ENCODE assay signal across 28 cellular contexts in genomic region chr1:36994863-36995262, GRCh38. TPM values are rescaled to one million over a fixed set of nuclear protein-coding genes. Genes with fewer than 3 reads are reported as not detected.
"Had no signal": no experiment of that assay in that cellular context is flagged by ENCODE, and none has a peak within 500 bp of the region (broad histone marks: within the 10 kb centered on the region; RNA-seq: fewer than 3 reads in every experiment).

No MANE protein-coding gene starts in this region.

- H3K4me3 ChIP-seq: coronary artery, lung, pancreas, prostate gland, spleen, tibial artery, upper lobe of right lung had no signal

- H3K27ac ChIP-seq: coronary artery, pancreas, prostate gland, spleen, tibial artery, upper lobe of right lung had no signal

- H3K27me3 ChIP-seq: pancreas, upper lobe of right lung had no signal

- H3K4me1 Mint-ChIP-seq: stimulated activated memory B cell treated with anti-CD40 and anti-IgM and Interleukin-4, amounts not matched to agents 10 μg/mL and 1 μg/mL and 100 μg/mL, for 72 hours had no signal

- H3K36me3 Mint-ChIP-seq: natural killer cell treated with Interleukin-12 subunit alpha and Interleukin-12 subunit beta and Interleukin-15 and Interleukin-18, amount 100 ng/mL, for 72 hours; stimulated activated memory B cell treated with anti-CD40 and anti-IgM and Interleukin-4, amounts not matched to agents 10 μg/mL and 1 μg/mL and 100 μg/mL, for 72 hours had no signal

- H3K4me1 ChIP-seq: pancreas, prostate gland, spleen, tibial artery, upper lobe of right lung had no signal

- ATAC-seq: esophagus mucosa; left cardiac atrium; left ventricle myocardium superior; natural killer cell treated with Interleukin-12 subunit alpha and Interleukin-12 subunit beta and Interleukin-15 and Interleukin-18, amount 100 ng/mL, for 72 hours; pancreas; sciatic nerve; stimulated activated memory B cell treated with anti-CD40 and anti-IgM and Interleukin-4, amounts not matched to agents 10 μg/mL and 1 μg/mL and 100 μg/mL, for 72 hours; upper lobe of right lung had no signal

- H3K4me3 Mint-ChIP-seq: natural killer cell treated with Interleukin-12 subunit alpha and Interleukin-12 subunit beta and Interleukin-15 and Interleukin-18, amount 100 ng/mL, for 72 hours; stimulated activated memory B cell treated with anti-CD40 and anti-IgM and Interleukin-4, amounts not matched to agents 10 μg/mL and 1 μg/mL and 100 μg/mL, for 72 hours; stimulated activated naive CD8-positive, alpha-beta T cell treated with anti-CD3 and anti-CD28 coated beads, Interleukin-15, Interleukin-2, amounts not matched to agents 100 ng/mL and 50 ng/mL, for 24 hours had no signal

- H3K9me3 ChIP-seq: pancreas, prostate gland, spleen, tibial artery, upper lobe of right lung had no signal

- DNase-seq: effector CD4-positive, alpha-beta T cell; kidney; left cardiac atrium; left ventricle myocardium superior; mesenchymal stem cell; midbrain; occipital lobe; pancreas; spleen; stimulated activated CD4-positive, alpha-beta T cell treated with anti-CD3 and anti-CD28 coated beads, Interleukin-15, amount 100 ng/mL, for 24 hours; stimulated activated CD4-positive, alpha-beta T cell treated with anti-CD3 and anti-CD28 coated beads, Interleukin-1b, Interleukin-23, amount 100 ng/mL, for 48 hours; stimulated activated CD4-positive, alpha-beta T cell treated with anti-CD3 and anti-CD28 coated beads, Interleukin-4, amount 100 ng/mL, for 24 hours; tibial artery; upper lobe of right lung had no signal

- H3K9me3 Mint-ChIP-seq: natural killer cell treated with Interleukin-12 subunit alpha and Interleukin-12 subunit beta and Interleukin-15 and Interleukin-18, amount 100 ng/mL, for 72 hours; stimulated activated memory B cell treated with anti-CD40 and anti-IgM and Interleukin-4, amounts not matched to agents 10 μg/mL and 1 μg/mL and 100 μg/mL, for 72 hours; stimulated activated naive CD8-positive, alpha-beta T cell treated with anti-CD3 and anti-CD28 coated beads, Interleukin-15, Interleukin-2, amounts not matched to agents 100 ng/mL and 50 ng/mL, for 24 hours had no signal

- H3K36me3 ChIP-seq: pancreas, prostate gland, spleen, tibial artery, upper lobe of right lung had no signal

- FAIRE-seq: endometrium, frontal cortex, kidney, pancreas had no signal

- H3K27ac Mint-ChIP-seq: natural killer cell treated with Interleukin-12 subunit alpha and Interleukin-12 subunit beta and Interleukin-15 and Interleukin-18, amount 100 ng/mL, for 72 hours; stimulated activated memory B cell treated with anti-CD40 and anti-IgM and Interleukin-4, amounts not matched to agents 10 μg/mL and 1 μg/mL and 100 μg/mL, for 72 hours; stimulated activated naive CD8-positive, alpha-beta T cell treated with anti-CD3 and anti-CD28 coated beads, Interleukin-15, Interleukin-2, amounts not matched to agents 100 ng/mL and 50 ng/mL, for 24 hours had no signal

RNA-seq across cellular contexts. Expression of gene GRIK3, which starts 39.5 kb away (rescaled TPM):
- total RNA-seq: chondrocyte; dermis microvascular lymphatic vessel endothelial cell; fibroblast of lung; natural killer cell treated with Interleukin-12 subunit alpha and Interleukin-12 subunit beta and Interleukin-15 and Interleukin-18, amount 100 ng/mL, for 72 hours; renal cortical epithelial cell; upper lobe of right lung had no signal
- polyA plus RNA-seq: fibroblast of lung had no signal
